16 cellular contexts compared by ENCODE assay signal in genomic region chr18:41484069-41484468, GRCh38.
"Had no signal": no experiment of that assay in that cellular context is flagged by ENCODE, and none has a peak within 500 bp of the region (broad histone marks: within the 10 kb centered on the region; RNA-seq: fewer than 3 reads in every experiment).

No MANE protein-coding gene starts in this region.

- H3K4me1 ChIP-seq: gastroesophageal sphincter, left ventricle myocardium inferior, vagina had no signal

- H3K27me3 ChIP-seq: gastroesophageal sphincter, neural progenitor cell, vagina had no signal

- H2AFZ ChIP-seq: neural progenitor cell had no signal

- H3K27ac ChIP-seq: epithelial cell of prostate, gastroesophageal sphincter, left ventricle myocardium inferior, neural progenitor cell, thoracic aorta, vagina had no signal

- DNase-seq: activated gamma-delta T cell treated with Interleukin-2 at 50 U/mL for 16 hours; activated T-cell treated with anti-CD3 and anti-CD28 coated beads, Interleukin-2, amount 50 U/mL, for 1 hour; anterior cingulate cortex; head of caudate nucleus; hypothalamus; left ventricle myocardium inferior; naive thymus-derived CD4-positive, alpha-beta T cell; stimulated activated CD4-positive, alpha-beta T cell treated with anti-CD3 and anti-CD28 coated beads, Interleukin-15, amount 100 ng/mL, for 24 hours; stimulated activated naive B cell treated with anti-CD40 and anti-IgM and Interleukin-4, amounts not matched to agents 10 μg/mL and 1 μg/mL and 100 μg/mL, for 72 hours had no signal

- H3K4me2 ChIP-seq: neural progenitor cell, smooth muscle cell had no signal

- H3K9me3 ChIP-seq: gastroesophageal sphincter, thoracic aorta, vagina had no signal

- H3K4me3 ChIP-seq: gastroesophageal sphincter, left ventricle myocardium inferior, neural progenitor cell, smooth muscle cell, thoracic aorta, vagina had no signal

- H3K9ac ChIP-seq: neural progenitor cell had no signal

- H3K36me3 ChIP-seq: gastroesophageal sphincter, left ventricle myocardium inferior, neural progenitor cell, thoracic aorta, vagina had no signal

- ATAC-seq: gastroesophageal sphincter; naive thymus-derived CD4-positive, alpha-beta T cell; sciatic nerve; stimulated activated naive B cell treated with anti-CD40 and anti-IgM and Interleukin-4, amounts not matched to agents 10 μg/mL and 1 μg/mL and 100 μg/mL, for 72 hours had no signal
